17 cellular contexts compared by ENCODE assay signal in genomic region chr21:39078322-39079065, GRCh38.
DNase-seq lines count a peak whose midpoint lies in the region; ATAC-seq and TF ChIP-seq lines count a peak whose summit lies in the region.
"Had no signal": no experiment of that assay in that cellular context is flagged by ENCODE, and none has a peak within 500 bp of the region (broad histone marks: within the 10 kb centered on the region; RNA-seq: fewer than 3 reads in every experiment).

No MANE protein-coding gene starts in this region.

- CTCF ChIA-PET in Caco-2 (lab: Charles Lee) = no interaction called here

- peaks cover 11% of the 10 kb centered on the region for H3K4me1 Mint-ChIP-seq in Caco-2 (ENCODE audit: low read depth, unreplicated experiment)

- no peaks in the 10 kb centered on the region for H3K9me2 ChIP-seq in hepatocyte (replicated peaks; ENCODE audit: insufficient read depth)

- BruUV-seq in Caco-2 (replicated peaks; lab: Mats Ljungman, UMichigan) = no TSS peak

- 89% methylated on average over 5 of the region's 5 CpGs for WGBS in hepatocyte (ENCODE audit: low lambda C conversion rate, missing lambda C conversion rate)
- WGBS in stomach, 5 donors = 85 to 90% (median 87%) methylated on average over 5 of the region's 5 CpGs
- 92% methylated on average over 5 of the region's 5 CpGs for WGBS in right cardiac atrium

- peak overlapping the region; percentile 19 for H3K27ac Mint-ChIP-seq in Caco-2 (ENCODE audit: unreplicated experiment)

- no peaks in the 10 kb centered on the region for H3K27me3 Mint-ChIP-seq in Caco-2 (ENCODE audit: insufficient read depth, unreplicated experiment)

- DNase-seq in Caco-2 (no peak), colonic mucosa (no peak), hepatocyte (ENCODE audit: low spot score) (no peak), stomach (no peak), NCI-H2107 treated with DMSO at 0.1 percent for 48 hours (lab: John Stamatoyannopoulos, UW; ENCODE audit: unreplicated experiment) (no peak), right cardiac atrium (no peak), ecto neural progenitor cell (ENCODE audit: low spot score) (no peak)
- DNase-seq: HCEC 1CT, NCI-H1092, NCI-H146, NCI-H2081 treated with DMSO at 0.1 percent for 48 hours, NCI-H510A treated with DMSO at 0.1 percent for 48 hours, NCI-H82, PC-3, SJCRH30 had no signal

- H3K27me3 ChIP-seq in Caco-2 (replicated peaks; ENCODE audit: control insufficient read depth, insufficient read depth, low read length) = no peaks in the 10 kb centered on the region
- H3K27me3 ChIP-seq in colonic mucosa = no peaks in the 10 kb centered on the region
- H3K27me3 ChIP-seq in hepatocyte = no peaks in the 10 kb centered on the region
- H3K27me3 ChIP-seq in stomach = no peaks in the 10 kb centered on the region
- no peaks in the 10 kb centered on the region for H3K27me3 ChIP-seq in right cardiac atrium (ENCODE audit: control insufficient read depth, insufficient read depth)
- H3K27me3 ChIP-seq: BLaER1 treated with 17β-estradiol and CSF1 and Interleukin-3, amounts not matched to agents 10 nM and 100 nM; SJCRH30 had no signal

- no peaks in the 10 kb centered on the region for H3K36me3 Mint-ChIP-seq in Caco-2 (ENCODE audit: insufficient read depth, unreplicated experiment)

- no peaks in the 10 kb centered on the region for H4K20me1 ChIP-seq in hepatocyte (ENCODE audit: insufficient read depth, poor library complexity, severe bottlenecking)
- H4K20me1 ChIP-seq: BLaER1 treated with 17β-estradiol and CSF1 and Interleukin-3, amounts not matched to agents 10 nM and 100 nM had no signal

- no peak for TF ChIP-seq CTCF in Caco-2 (IDR thresholded peaks at IDR 0.05; ENCODE audit: insufficient read depth in 1 of 2, low read depth in 1 of 2, low read length in 1 of 2, severe bottlenecking in 1 of 2, unreplicated experiment in 1 of 2)
- no peak for TF ChIP-seq CTCF in colonic mucosa (IDR thresholded peaks at IDR 0.05)
- TF ChIP-seq CTCF in hepatocyte (IDR thresholded peaks at IDR 0.05; ENCODE audit: poor library complexity) = no peak
- no peak for TF ChIP-seq CTCF in stomach (IDR thresholded peaks at IDR 0.05)

- H3K27ac ChIP-seq in colonic mucosa = peak overlapping the region; percentile 43
- peak overlapping the region; percentile 26 for H3K27ac ChIP-seq in hepatocyte
- H3K27ac ChIP-seq in stomach = peak overlapping the region in 3 of 5 donors; percentile 43 to 80 (median 69)
- H3K27ac ChIP-seq in right cardiac atrium (ENCODE audit: low read length) = no peak overlapping the region
- H3K27ac ChIP-seq: KMS-11, SJCRH30 had no signal

- no peak overlapping the region for H2AFZ ChIP-seq in hepatocyte

- TF ChIP-seq EP300 in stomach (IDR thresholded peaks at IDR 0.05) = no peak

- H3K4me1 ChIP-seq in Caco-2 = no peaks in the 10 kb centered on the region; the same call in 1 of the 2 replicates
- no peaks in the 10 kb centered on the region for H3K4me1 ChIP-seq in colonic mucosa
- peaks cover 14% of the 10 kb centered on the region for H3K4me1 ChIP-seq in hepatocyte (ENCODE audit: insufficient read depth)
- H3K4me1 ChIP-seq in stomach = peaks cover 0 to 19% (median 15%) of the 10 kb centered on the region in 4 donors
- no peaks in the 10 kb centered on the region for H3K4me1 ChIP-seq in right cardiac atrium (ENCODE audit: control insufficient read depth, insufficient read depth, low read length)
- H3K4me1 ChIP-seq: SJCRH30 had no signal

- H3K4me2 ChIP-seq in hepatocyte = no peak overlapping the region
- H3K4me2 ChIP-seq: KMS-11 had no signal

- TF ChIP-seq POLR2A in stomach (IDR thresholded peaks at IDR 0.05) = no peak

- POLR2A ChIA-PET in Caco-2 (lab: Charles Lee) = no interaction called here

- no peak overlapping the region for H3K4me3 Mint-ChIP-seq in Caco-2 (ENCODE audit: unreplicated experiment)

- ATAC-seq in right cardiac atrium = no peak

- H3K79me2 ChIP-seq in hepatocyte = no peaks in the 10 kb centered on the region

- intact Hi-C loops in Caco-2 (cut with micrococcal nuclease; ENCODE audit: unreplicated experiment) (no loop called here), colonic mucosa (cut with DNase I) (no loop called here), stomach (cut with DNase I; ENCODE audit: low total_unique reads) (no loop called here), right cardiac atrium (cut with DNase I) (no loop called here)

- H3K9me3 Mint-ChIP-seq in Caco-2 (ENCODE audit: unreplicated experiment) = peaks cover 10% of the 10 kb centered on the region

- H3K9ac ChIP-seq in colonic mucosa (ENCODE audit: low read depth in 2 of 2, low read length in 2 of 2) = no peak overlapping the region
- H3K9ac ChIP-seq: BLaER1 treated with 17β-estradiol and CSF1 and Interleukin-3, amounts not matched to agents 10 nM and 100 nM; KMS-11 had no signal

- H3K4me3 ChIP-seq in Caco-2 (ENCODE audit: low read depth, low read length) (no peak overlapping the region), colonic mucosa (no peak overlapping the region), hepatocyte (no peak overlapping the region), stomach (no peak overlapping the region), right cardiac atrium (ENCODE audit: low read length) (no peak overlapping the region)
- H3K4me3 ChIP-seq: BLaER1 treated with 17β-estradiol and CSF1 and Interleukin-3, amounts not matched to agents 10 nM and 100 nM; SJCRH30 had no signal

- H3K36me3 ChIP-seq in Caco-2 (ENCODE audit: control insufficient read depth, insufficient read depth, low read length) (no peaks in the 10 kb centered on the region), colonic mucosa (no peaks in the 10 kb centered on the region), hepatocyte (replicated peaks; ENCODE audit: insufficient read depth, low read depth) (no peaks in the 10 kb centered on the region), stomach (no peaks in the 10 kb centered on the region)
- H3K36me3 ChIP-seq: BLaER1 treated with 17β-estradiol and CSF1 and Interleukin-3, amounts not matched to agents 10 nM and 100 nM; SJCRH30 had no signal

- H3K9me3 ChIP-seq in Caco-2 (peaks cover 9% of the 10 kb centered on the region; the same call in 1 of the 2 replicates), colonic mucosa (no peaks in the 10 kb centered on the region), hepatocyte (ENCODE audit: low read depth) (no peaks in the 10 kb centered on the region), stomach (peaks cover 0 to 13% (median 8%) of the 10 kb centered on the region in 4 donors), right cardiac atrium (ENCODE audit: control insufficient read depth, low read length) (no peaks in the 10 kb centered on the region)
- H3K9me3 ChIP-seq: SJCRH30 had no signal
